Comparison of ENCODE assay signal across 8 cellular contexts in genomic region chr11:35945137-35945518, GRCh38. TPM values are rescaled to one million over a fixed set of nuclear protein-coding genes. Genes with fewer than 3 reads are reported as not detected.
A peak's percentile ranks its signal among the peaks of the same experiment; 100 is the strongest.
DNase-seq lines count a peak whose midpoint lies in the region; ATAC-seq, FAIRE-seq and TF ChIP-seq lines count a peak whose summit lies in the region.

No MANE protein-coding gene starts in this region.

- FAIRE-seq in astrocyte (lab: Jason Lieb, UNC): no peak

- H3K4me3 Mint-ChIP-seq in astrocyte (ENCODE audit: unreplicated experiment) (peak overlapping the region; percentile 96), type B pancreatic cell (peak overlapping the region; percentile 97)

- TF ChIP-seq CTCF in heart right ventricle (IDR thresholded peaks at IDR 0.05) (no peak), astrocyte (IDR thresholded peaks at IDR 0.05; ENCODE audit: insufficient read depth, low read depth, low read length) (no peak), type B pancreatic cell (conservative IDR thresholded peaks at IDR 0.05) (no peak), body of pancreas (IDR thresholded peaks at IDR 0.05) (no peak)

- H3K27ac ChIP-seq in heart right ventricle (peak overlapping the region in 4 of 10 donors; percentile 19 to 82 (median 38)), astrocyte (ENCODE audit: low read depth, low read length) (no peak overlapping the region), mesendoderm (ENCODE audit: low read depth, low read length) (no peak overlapping the region), body of pancreas (no peak overlapping the region)

- H3K9me3 Mint-ChIP-seq in astrocyte (ENCODE audit: unreplicated experiment): no peaks in the 10 kb centered on the region
- no peaks in the 10 kb centered on the region for H3K9me3 Mint-ChIP-seq in type B pancreatic cell

- peaks cover 32% of the 10 kb centered on the region for H4K20me1 ChIP-seq in astrocyte (ENCODE audit: insufficient read depth, low read length)

- H3K27me3 ChIP-seq in heart right ventricle (peaks cover 0 to 12% (median 0%) of the 10 kb centered on the region in 7 donors), astrocyte (ENCODE audit: insufficient read depth, low read length) (no peaks in the 10 kb centered on the region), mesendoderm (ENCODE audit: insufficient read depth, low read length, poor library complexity) (no peaks in the 10 kb centered on the region), body of pancreas (no peaks in the 10 kb centered on the region)

- H3K27ac Mint-ChIP-seq in astrocyte (ENCODE audit: unreplicated experiment): no peak overlapping the region
- H3K27ac Mint-ChIP-seq in type B pancreatic cell: peak overlapping the region; percentile 85

- peaks cover 2% of the 10 kb centered on the region for H3K36me3 Mint-ChIP-seq in astrocyte (ENCODE audit: low read depth, unreplicated experiment)
- H3K36me3 Mint-ChIP-seq in type B pancreatic cell: no peaks in the 10 kb centered on the region

- H3K4me1 Mint-ChIP-seq in astrocyte (ENCODE audit: low read depth, unreplicated experiment) (peaks cover 14% of the 10 kb centered on the region), type B pancreatic cell (ENCODE audit: unreplicated experiment) (peaks cover 43% of the 10 kb centered on the region)

- H3K56ac ChIP-seq in mesendoderm (ENCODE audit: low read length): peak overlapping the region; percentile 84

- H4K8ac ChIP-seq in mesendoderm (ENCODE audit: low read depth, low read length): no peak overlapping the region

- intact Hi-C loops in heart right ventricle (cut with DNase I) (loop anchor here in 3 of 10 donors (10.0 kb wide), 3 partner anchors 120 to 330 kb away; partner anchors contain the start of gene FJX1 (in 2 of the 3)), Right ventricle myocardium superior (cut with DNase I) (no loop called here), body of pancreas (cut with DNase I) (no loop called here)

- H2AFZ ChIP-seq in astrocyte (ENCODE audit: low read depth, low read length): peak overlapping the region; percentile 80

- H3K4me2 ChIP-seq in astrocyte (ENCODE audit: low read length) (peak overlapping the region; percentile 93), mesendoderm (ENCODE audit: low read length) (peak overlapping the region; percentile 64)

- no peak overlapping the region for H2BK120ac ChIP-seq in mesendoderm (ENCODE audit: low read depth, low read length)

- H3K18ac ChIP-seq in mesendoderm (ENCODE audit: low read length): no peak overlapping the region

- peaks cover 43% of the 10 kb centered on the region for H3K79me2 ChIP-seq in astrocyte (ENCODE audit: insufficient read depth, low read length)
- H3K79me2 ChIP-seq in mesendoderm (ENCODE audit: control insufficient read depth, insufficient read depth, low read length): peaks cover 52% of the 10 kb centered on the region

- peak overlapping the region; percentile 83 for H3K9ac ChIP-seq in astrocyte (ENCODE audit: low read length)
- peak overlapping the region; percentile 68 for H3K9ac ChIP-seq in mesendoderm (ENCODE audit: low read length)

- H3K4me1 ChIP-seq in heart right ventricle: peaks cover 0 to 30% (median 17%) of the 10 kb centered on the region in 9 donors
- H3K4me1 ChIP-seq in astrocyte (ENCODE audit: insufficient read depth, low read length): peaks cover 12% of the 10 kb centered on the region
- peaks cover 22% of the 10 kb centered on the region for H3K4me1 ChIP-seq in mesendoderm (ENCODE audit: control insufficient read depth, low read depth, low read length)
- H3K4me1 ChIP-seq in body of pancreas: peaks cover 21% of the 10 kb centered on the region

- H3K36me3 ChIP-seq in heart right ventricle (no peaks in the 10 kb centered on the region), astrocyte (ENCODE audit: insufficient read depth, low read length) (no peaks in the 10 kb centered on the region), mesendoderm (ENCODE audit: control insufficient read depth, insufficient read depth, low read length) (no peaks in the 10 kb centered on the region), body of pancreas (replicated peaks in 1 of 2; ENCODE audit: insufficient read depth in 1 of 2, low read depth in 2 of 2) (no peaks in the 10 kb centered on the region)

- no peak overlapping the region for H2AK5ac ChIP-seq in mesendoderm (ENCODE audit: low read length)

- DNase-seq in heart right ventricle (no peak), Right ventricle myocardium superior (no peak), astrocyte (ENCODE audit: low read depth) (no peak), mesendoderm (no peak), type B pancreatic cell (ENCODE audit: extremely low spot score, unreplicated experiment) (no peak), body of pancreas (no peak), HuH-7.5 (ENCODE audit: low spot score) (no peak)

- no peak overlapping the region for H3K4ac ChIP-seq in mesendoderm (ENCODE audit: low read depth, low read length)

- no peaks in the 10 kb centered on the region for H3K9me3 ChIP-seq in heart right ventricle
- H3K9me3 ChIP-seq in astrocyte (ENCODE audit: insufficient read depth, low read depth, low read length): no peaks in the 10 kb centered on the region
- H3K9me3 ChIP-seq in body of pancreas: no peaks in the 10 kb centered on the region

- whole genome bisulfite sequencing in heart right ventricle, 2 donors: 86 to 88% methylated on average over 2 of the region's 2 CpGs
- no CpG with 5 or more reads among the region's 2 CpGs for WGBS in mesendoderm (ENCODE audit: extremely low coverage, insufficient coverage, low lambda C conversion rate)
- 63 to 90% methylated on average over 2 of the region's 2 CpGs for WGBS in body of pancreas, 2 donors

- H3K27me3 Mint-ChIP-seq in astrocyte (ENCODE audit: low read depth, unreplicated experiment): no peaks in the 10 kb centered on the region
- peaks cover 28% of the 10 kb centered on the region for H3K27me3 Mint-ChIP-seq in type B pancreatic cell

- no peak for TF ChIP-seq POLR2A in body of pancreas (IDR thresholded peaks at IDR 0.05)

- no peak overlapping the region for H2BK5ac ChIP-seq in mesendoderm (ENCODE audit: low read length)

- peaks cover 31% of the 10 kb centered on the region for H3K79me1 ChIP-seq in mesendoderm (ENCODE audit: low read length)

- H4K5ac ChIP-seq in mesendoderm (ENCODE audit: low read length): no peak overlapping the region

- ATAC-seq in heart right ventricle (no peak), Right ventricle myocardium superior (ENCODE audit: poor library complexity) (no peak), body of pancreas (no peak), GM19035 (IDR thresholded peaks at IDR 0.05; ENCODE audit: unreplicated experiment) (no peak)

- H3K23ac ChIP-seq in mesendoderm (ENCODE audit: low read length): no peak overlapping the region

- H2BK15ac ChIP-seq in mesendoderm (replicated peaks; ENCODE audit: low read depth): no peak overlapping the region

- H3K4me3 ChIP-seq in heart right ventricle (peak overlapping the region in 7 of 10 donors; percentile 44 to 69 (median 63)), astrocyte (ENCODE audit: insufficient read depth, low read depth, low read length) (peak overlapping the region; percentile 80), mesendoderm (ENCODE audit: low read length) (no peak overlapping the region), body of pancreas (no peak overlapping the region)

RNA-seq across cellular contexts. Expression of gene LDLRAD3, which starts 1.3 kb away (rescaled TPM):
- total RNA-seq in heart right ventricle: 1 to 10 TPM in 7 of 10 donors, under 1 TPM in 3; 0.87 to 5.1 (median 1.7) TPM
- polyA plus RNA-seq in heart right ventricle: 1 to 10 TPM; 1.3 to 3.2 TPM
- 1.2 TPM for total RNA-seq in Right ventricle myocardium superior
- 14.9 and 15.8 TPM in 2 replicates for total RNA-seq in astrocyte
- 19.9 TPM for polyA plus RNA-seq in mesendoderm (2013, experiment 1 of 2)
- polyA plus RNA-seq in mesendoderm (2013, experiment 2 of 2): 20.7 TPM
- total RNA-seq in type B pancreatic cell (ENCODE audit: low replicate concordance): 3.0 and 20.7 TPM in 2 replicates
- total RNA-seq in body of pancreas: 1 to 10 TPM; 5.7 to 7.9 TPM

Comparison
In these comparisons a context has a peak if more than half of its experiments do, and no peak if none do; other contexts are left out.
1. H3K4me3 ChIP-seq: peak in heart right ventricle (7 of 10) and astrocyte (single experiment); none in mesendoderm (single experiment) and body of pancreas (0 of 2).